20 cellular contexts compared by ENCODE assay signal in genomic region chr5:122941737-122942136, GRCh38.
DNase-seq lines count a peak whose midpoint lies in the region; ATAC-seq, FAIRE-seq and TF ChIP-seq lines count a peak whose summit lies in the region.
"Had no signal": no experiment of that assay in that cellular context is flagged by ENCODE, and none has a peak within 500 bp of the region (broad histone marks: within the 10 kb centered on the region; RNA-seq: fewer than 3 reads in every experiment).

No MANE protein-coding gene starts in this region.

- no TSS peak for BruUV-seq in K562 (replicated peaks; lab: Mats Ljungman, UMichigan)

- intact Hi-C loops in K562 (cut with micrococcal nuclease), result no loop called here

- H3K9me2 ChIP-seq in MM.1S (replicated peaks; ENCODE audit: insufficient read depth, low read length) (no peaks in the 10 kb centered on the region), hepatocyte (replicated peaks; ENCODE audit: insufficient read depth) (no peaks in the 10 kb centered on the region)

- no peaks in the 10 kb centered on the region for H3F3A ChIP-seq in MM.1S (ENCODE audit: insufficient read depth, low read length)

- TF ChIP-seq RAD21 in K562 (CRISPR knock-in tag; conservative IDR thresholded peaks at IDR 0.05 in 1 of 2, IDR thresholded peaks at IDR 0.05 in 1 of 2), result no peak

- H3K9me1 ChIP-seq in K562 (ENCODE audit: control insufficient read depth, insufficient read depth, low read length), result no peaks in the 10 kb centered on the region

- H3K27ac ChIP-seq in MM.1S (ENCODE audit: low read length) (no peak overlapping the region), K562 (ENCODE audit: extremely low read depth, low read depth, low read length) (no peak overlapping the region), hepatocyte (no peak overlapping the region)
- H3K27ac ChIP-seq: BLaER1, SJCRH30 had no signal

- H4K20me1 ChIP-seq in MM.1S (ENCODE audit: insufficient read depth, low read length), result no peaks in the 10 kb centered on the region
- H4K20me1 ChIP-seq in K562 (replicated peaks; ENCODE audit: control insufficient read depth, insufficient read depth, low read length), result no peaks in the 10 kb centered on the region
- H4K20me1 ChIP-seq in hepatocyte (ENCODE audit: insufficient read depth, poor library complexity, severe bottlenecking), result no peaks in the 10 kb centered on the region
- H4K20me1 ChIP-seq: BLaER1 had no signal

- no peak for TF ChIP-seq CTCF in MM.1S (IDR thresholded peaks at IDR 0.05; ENCODE audit: low read length)
- TF ChIP-seq CTCF in K562 (IDR thresholded peaks at IDR 0.05 in 2 of 3, conservative IDR thresholded peaks at IDR 0.05 in 1 of 3; ENCODE audit: insufficient read depth in 2 of 3, low read depth in 1 of 3, low read length in 3 of 3), result no peak
- TF ChIP-seq CTCF in hepatocyte (IDR thresholded peaks at IDR 0.05; ENCODE audit: poor library complexity), result no peak

- H2AFZ ChIP-seq in MM.1S (ENCODE audit: low read length), result no peak overlapping the region
- no peak overlapping the region for H2AFZ ChIP-seq in K562 (ENCODE audit: low read depth, low read length)
- H2AFZ ChIP-seq in hepatocyte, result no peak overlapping the region

- ATAC-seq in GM18502 (IDR thresholded peaks at IDR 0.05; ENCODE audit: poor library complexity, unreplicated experiment), result peak; percentile 55
- ATAC-seq in GM18868 (IDR thresholded peaks at IDR 0.05; ENCODE audit: unreplicated experiment), result peak; percentile 55
- peak; percentile 69 for ATAC-seq in K562
- no peak for ATAC-seq in HG02678 (IDR thresholded peaks at IDR 0.05; ENCODE audit: unreplicated experiment)
- ATAC-seq: PC-3, T-helper 17 cell had no signal

- POLR2A ChIA-PET in K562 (lab: Yijun Ruan, JAX), result interaction anchor here (0.7 to 1.3 kb wide), 3 partner anchors 9 to 58 kb away, joined by 3 read pairs; no protein-coding TSS in a partner anchor

- 55% methylated on average over 2 of the region's 2 CpGs for WGBS in K562 (ENCODE audit: insufficient coverage, low coverage, missing lambda C conversion rate)
- WGBS in hepatocyte (ENCODE audit: low lambda C conversion rate, missing lambda C conversion rate), result 92% methylated on average over 2 of the region's 2 CpGs

- FAIRE-seq in K562 (lab: Jason Lieb, UNC), result no peak
- FAIRE-seq: A204.1, G401.6, H54, HTR-8/SVneo had no signal

- in situ Hi-C loops in K562 (cut with MboI), result no loop called here

- CTCF ChIA-PET in K562 (lab: Yijun Ruan, JAX; ENCODE audit: low intra/inter-chr PET ratio), result no interaction called here

- H3K9me3 ChIP-seq in MM.1S (replicated peaks; ENCODE audit: insufficient read depth, low read length) (no peaks in the 10 kb centered on the region), K562 (replicated peaks; ENCODE audit: control insufficient read depth, insufficient read depth, low read depth, low read length) (no peaks in the 10 kb centered on the region), hepatocyte (ENCODE audit: low read depth) (no peaks in the 10 kb centered on the region)
- H3K9me3 ChIP-seq: BLaER1, SJCRH30 had no signal

- H3K4me1 ChIP-seq in MM.1S (ENCODE audit: low read length) (no peaks in the 10 kb centered on the region), K562 (replicated peaks in 1 of 2; ENCODE audit: control insufficient read depth in 2 of 2, insufficient read depth in 2 of 2, low read length in 2 of 2) (peaks cover 0 to 21% of the 10 kb centered on the region in 2 experiments; a peak in 2 of 5 replicates), hepatocyte (ENCODE audit: insufficient read depth) (no peaks in the 10 kb centered on the region)
- H3K4me1 ChIP-seq: SJCRH30 had no signal

- H3K27me3 ChIP-seq in MM.1S (replicated peaks; ENCODE audit: insufficient read depth, low read length) (no peaks in the 10 kb centered on the region), K562 (ENCODE audit: control insufficient read depth in 2 of 2, insufficient read depth in 2 of 2, low read length in 2 of 2) (no peaks in the 10 kb centered on the region), hepatocyte (no peaks in the 10 kb centered on the region)
- H3K27me3 ChIP-seq: BLaER1, SJCRH30 had no signal

- H3K36me3 ChIP-seq in MM.1S (replicated peaks; ENCODE audit: insufficient read depth, low read length) (no peaks in the 10 kb centered on the region), K562 (ENCODE audit: control insufficient read depth, insufficient read depth, low read length) (no peaks in the 10 kb centered on the region), hepatocyte (replicated peaks; ENCODE audit: insufficient read depth, low read depth) (no peaks in the 10 kb centered on the region)
- H3K36me3 ChIP-seq: BLaER1, SJCRH30 had no signal

- H3K9ac ChIP-seq in MM.1S (ENCODE audit: low read length) (no peak overlapping the region), K562 (ENCODE audit: insufficient read depth in 1 of 2, low read depth in 2 of 2, low read length in 2 of 2) (no peak overlapping the region)
- H3K9ac ChIP-seq: BLaER1 had no signal

- DNase-seq in MM.1S (peak; percentile 47), K562 (ENCODE audit: extremely low read depth in 1 of 4, low spot score in 3 of 4) (no peak), hepatocyte (ENCODE audit: low spot score) (no peak)
- no peak for DNase-seq in stimulated activated CD4-positive, alpha-beta T cell treated with anti-CD3 and anti-CD28 coated beads, Interleukin-4, amount 100 ng/mL, for 24 hours
- DNase-seq: CD4-positive, CD25-positive, alpha-beta regulatory T cell; NCI-H1105 treated with DMSO at 0.1 percent for 48 hours; NCI-H146; NCI-H1930; NK-92 treated with Interleukin-12 subunit alpha and Interleukin-12 subunit beta, amount 100 ng/mL, for 24 hours; PC-3; SJCRH30; T-helper 17 cell had no signal

- TF ChIP-seq POLR2A in K562 (conservative IDR thresholded peaks at IDR 0.05), result no peak

- H3K4me3 ChIP-seq in MM.1S (ENCODE audit: low read length) (no peak overlapping the region), K562 (no peak overlapping the region), hepatocyte (no peak overlapping the region)
- H3K4me3 ChIP-seq: BLaER1, SJCRH30 had no signal

- peak overlapping the region; percentile 40 for H3K4me2 ChIP-seq in MM.1S (ENCODE audit: low read depth, low read length)
- H3K4me2 ChIP-seq in K562 (ENCODE audit: insufficient read depth, low read length), result no peak overlapping the region
- H3K4me2 ChIP-seq in hepatocyte, result no peak overlapping the region
- H3K4me2 ChIP-seq: BLaER1 had no signal

- TF ChIP-seq EP300 in K562 (IDR thresholded peaks at IDR 0.05; ENCODE audit: low read length), result no peak

- H3K79me2 ChIP-seq in MM.1S (ENCODE audit: low read length) (no peaks in the 10 kb centered on the region), K562 (ENCODE audit: control insufficient read depth, insufficient read depth, low read length) (no peaks in the 10 kb centered on the region), hepatocyte (no peaks in the 10 kb centered on the region)

TF ChIP-seq in K562, 482 proteins besides CTCF, POLR2A, EP300 and RAD21 (continues in another document):
- TF ChIP-seq, protein P1, sequence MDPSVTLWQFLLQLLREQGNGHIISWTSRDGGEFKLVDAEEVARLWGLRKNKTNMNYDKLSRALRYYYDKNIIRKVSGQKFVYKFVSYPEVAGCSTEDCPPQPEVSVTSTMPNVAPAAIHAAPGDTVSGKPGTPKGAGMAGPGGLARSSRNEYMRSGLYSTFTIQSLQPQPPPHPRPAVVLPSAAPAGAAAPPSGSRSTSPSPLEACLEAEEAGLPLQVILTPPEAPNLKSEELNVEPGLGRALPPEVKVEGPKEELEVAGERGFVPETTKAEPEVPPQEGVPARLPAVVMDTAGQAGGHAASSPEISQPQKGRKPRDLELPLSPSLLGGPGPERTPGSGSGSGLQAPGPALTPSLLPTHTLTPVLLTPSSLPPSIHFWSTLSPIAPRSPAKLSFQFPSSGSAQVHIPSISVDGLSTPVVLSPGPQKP (CRISPR knock-in tag; IDR thresholded peaks at IDR 0.05), result no peak
- no peak for TF ChIP-seq RBFOX2 (IDR thresholded peaks at IDR 0.05; ENCODE audit: low read depth, low read length)
